28 cellular contexts compared by ENCODE assay signal in the genomic region with DNA sequence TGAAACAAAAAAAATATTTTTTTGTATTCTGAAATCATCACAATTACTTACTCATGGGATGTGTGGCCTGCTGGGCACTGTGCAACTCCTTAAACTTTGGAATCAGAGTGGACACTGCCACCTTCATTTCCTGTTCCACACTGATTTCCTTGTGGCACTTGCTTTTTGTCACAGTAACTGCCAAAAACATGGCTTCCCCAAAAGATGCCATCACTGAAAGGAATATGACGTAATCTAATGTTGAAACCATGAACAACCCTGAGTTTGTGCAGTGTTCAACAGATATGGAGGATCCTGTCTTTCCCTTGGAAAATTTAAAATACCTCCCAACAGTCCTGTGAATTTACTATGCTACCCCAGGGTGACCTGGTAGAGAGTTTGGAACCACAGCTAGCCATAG. TPM values are rescaled to one million over a fixed set of nuclear protein-coding genes. Genes with fewer than 3 reads are reported as not detected.
"Had no signal": no experiment of that assay in that cellular context is flagged by ENCODE, and none has a peak within 500 bp of the region (broad histone marks: within the 10 kb centered on the region; RNA-seq: fewer than 3 reads in every experiment).

No MANE protein-coding gene starts in this region.

- H3K27ac Mint-ChIP-seq: activated naive CD4-positive, alpha-beta T cell treated with anti-CD3 and anti-CD28 coated beads for 36 hours; nephron progenitor cell; stimulated activated memory B cell treated with anti-CD40 and anti-IgM and Interleukin-4, amounts not matched to agents 10 μg/mL and 1 μg/mL and 100 μg/mL, for 72 hours; WTC11 had no signal

- H3K27me3 ChIP-seq: colonic mucosa, dorsolateral prefrontal cortex, esophagus muscularis mucosa, hepatocyte, transverse colon, uterus had no signal

- DNase-seq: activated CD4-positive, alpha-beta T cell treated with anti-CD3 and anti-CD28 coated beads for 36 hours; activated CD4-positive, alpha-beta T cell treated with anti-CD3 and anti-CD28 coated beads, Interleukin-2, amount 50 U/mL, for 4 hours; activated CD8-positive, alpha-beta memory T cell treated with anti-CD3 and anti-CD28 coated beads, Interleukin-2, amount 50 U/mL, for 48 hours; activated effector memory CD4-positive, alpha-beta T cell treated with Interleukin-2 at 50 U/mL for 16 hours; activated naive CD4-positive, alpha-beta T cell treated with anti-CD3 and anti-CD28 coated beads for 36 hours; activated naive CD8-positive, alpha-beta T cell treated with anti-CD3 and anti-CD28 coated beads, Interleukin-2, amount 10 ng/mL, durations not matched to agents 7 days and 5 days; activated T-cell treated with anti-CD3 and anti-CD28 coated beads, Interleukin-2, amount 50 U/mL, for 4 hours; amygdala; colonic mucosa; dorsolateral prefrontal cortex; glutamatergic neuron; left ventricle myocardium superior; nephron progenitor cell; nucleus accumbens; stimulated activated CD4-positive, alpha-beta T cell treated with anti-CD3 and anti-CD28 coated beads, Interleukin-15, amount 100 ng/mL, for 24 hours; T-helper 9 cell; transverse colon; uterus had no signal

- ATAC-seq: activated CD4-positive, alpha-beta T cell treated with anti-CD3 and anti-CD28 coated beads for 36 hours; activated T-cell treated with anti-CD3 and anti-CD28 coated beads, Interleukin-2, amount 50 U/mL, for 4 hours; left ventricle myocardium superior; sciatic nerve; stimulated activated memory B cell treated with anti-CD40 and anti-IgM and Interleukin-4, amounts not matched to agents 10 μg/mL and 1 μg/mL and 100 μg/mL, for 72 hours; WTC11 had no signal

- H3K4me1 Mint-ChIP-seq: nephron progenitor cell had no signal

- H3K27ac ChIP-seq: colonic mucosa, dorsolateral prefrontal cortex, esophagus muscularis mucosa, hepatocyte, transverse colon, uterus had no signal

- H3K4me3 ChIP-seq: colonic mucosa, dorsolateral prefrontal cortex, esophagus muscularis mucosa, hepatocyte, smooth muscle cell, transverse colon, uterus had no signal

- H3K36me3 ChIP-seq: colonic mucosa, esophagus muscularis mucosa, transverse colon, uterus had no signal

- H3K4me1 ChIP-seq: colonic mucosa, transverse colon, uterus had no signal

- H3K9me3 ChIP-seq: colonic mucosa, transverse colon, uterus had no signal

- H3K4me3 Mint-ChIP-seq: activated CD4-positive, alpha-beta T cell treated with anti-CD3 and anti-CD28 coated beads for 36 hours; activated naive CD4-positive, alpha-beta T cell treated with anti-CD3 and anti-CD28 coated beads for 36 hours; activated T-cell treated with anti-CD3 and anti-CD28 coated beads, Interleukin-2, amount 50 U/mL, for 4 hours; nephron progenitor cell; stimulated activated memory B cell treated with anti-CD40 and anti-IgM and Interleukin-4, amounts not matched to agents 10 μg/mL and 1 μg/mL and 100 μg/mL, for 72 hours; WTC11 had no signal

- H3K36me3 Mint-ChIP-seq: WTC11 had no signal

- H3K27me3 Mint-ChIP-seq: activated CD4-positive, alpha-beta T cell treated with anti-CD3 and anti-CD28 coated beads for 36 hours; stimulated activated memory B cell treated with anti-CD40 and anti-IgM and Interleukin-4, amounts not matched to agents 10 μg/mL and 1 μg/mL and 100 μg/mL, for 72 hours had no signal

RNA-seq across cellular contexts. Expression of gene IL12B, which starts 12.6 kb away (rescaled TPM):
- total RNA-seq: activated CD4-positive, alpha-beta T cell treated with anti-CD3 and anti-CD28 coated beads for 36 hours; activated CD8-positive, alpha-beta memory T cell treated with anti-CD3 and anti-CD28 coated beads for 36 hours; activated naive CD4-positive, alpha-beta T cell treated with anti-CD3 and anti-CD28 coated beads for 36 hours; activated naive CD8-positive, alpha-beta T cell treated with anti-CD3 and anti-CD28 coated beads, Interleukin-2, amount 10 ng/mL, durations not matched to agents 7 days and 5 days; activated T-cell treated with anti-CD3 and anti-CD28 coated beads, Interleukin-2, amount 50 U/mL, for 4 hours; bronchial epithelial cell; colonic mucosa; dorsolateral prefrontal cortex; frontal cortex; hepatocyte; left ventricle myocardium superior; sciatic nerve; smooth muscle cell; temporal lobe; transverse colon; uterus; WTC11 had no signal
